In genomic region chr1:78712467-78712866, GRCh38 we compare ENCODE assay signal across 1 cellular context.
TF ChIP-seq lines count a peak whose summit lies in the region.

No MANE protein-coding gene starts in this region.

TF ChIP-seq in H1, 55 proteins besides CTCF, POLR2A, EP300 and RAD21 (continued from another document):
- TF ChIP-seq, protein P1, sequence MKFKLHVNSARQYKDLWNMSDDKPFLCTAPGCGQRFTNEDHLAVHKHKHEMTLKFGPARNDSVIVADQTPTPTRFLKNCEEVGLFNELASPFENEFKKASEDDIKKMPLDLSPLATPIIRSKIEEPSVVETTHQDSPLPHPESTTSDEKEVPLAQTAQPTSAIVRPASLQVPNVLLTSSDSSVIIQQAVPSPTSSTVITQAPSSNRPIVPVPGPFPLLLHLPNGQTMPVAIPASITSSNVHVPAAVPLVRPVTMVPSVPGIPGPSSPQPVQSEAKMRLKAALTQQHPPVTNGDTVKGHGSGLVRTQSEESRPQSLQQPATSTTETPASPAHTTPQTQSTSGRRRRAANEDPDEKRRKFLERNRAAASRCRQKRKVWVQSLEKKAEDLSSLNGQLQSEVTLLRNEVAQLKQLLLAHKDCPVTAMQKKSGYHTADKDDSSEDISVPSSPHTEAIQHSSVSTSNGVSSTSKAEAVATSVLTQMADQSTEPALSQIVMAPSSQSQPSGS (IDR thresholded peaks at IDR 0.05; ENCODE audit: low read length) = no peak
